In the genomic region with DNA sequence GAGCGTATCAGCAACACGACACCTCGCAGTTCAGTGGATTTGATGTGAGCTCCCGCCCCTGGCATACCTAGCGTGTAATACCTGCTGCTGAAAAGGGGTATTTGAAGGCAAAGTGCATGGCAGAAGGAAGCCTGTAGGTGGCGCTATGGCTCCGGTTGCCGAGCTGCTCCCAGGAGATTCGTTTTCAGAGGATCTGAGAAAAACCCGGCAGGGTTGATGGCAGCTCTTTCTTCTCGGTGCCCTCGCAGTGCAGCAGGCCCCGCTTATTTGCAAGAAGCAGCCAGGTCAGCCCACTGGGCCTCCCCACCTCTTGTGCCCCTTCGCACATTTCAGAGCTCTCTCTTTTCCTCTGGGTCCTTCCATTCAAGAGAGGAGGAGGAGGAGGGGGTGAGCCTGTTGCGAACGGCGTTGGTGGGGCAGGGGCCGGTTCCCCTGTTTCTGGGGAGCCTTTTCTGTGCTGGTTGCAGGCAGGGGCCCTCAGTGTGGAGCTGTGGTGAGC, we compare ENCODE assay signal across 8 cellular contexts.
A peak's percentile ranks its signal among the peaks of the same experiment; 100 is the strongest.
DNase-seq lines count a peak whose midpoint lies in the region; ATAC-seq and TF ChIP-seq lines count a peak whose summit lies in the region.

No MANE protein-coding gene starts in this region.

- peak; percentile 66 for TF ChIP-seq CTCF in CD4-positive, alpha-beta T cell (IDR thresholded peaks at IDR 0.05)
- TF ChIP-seq CTCF in activated B cell treated with CpG ODN at 0.5 μM for 24 hours (IDR thresholded peaks at IDR 0.05), result peak; percentile 36

- no peaks in the 10 kb centered on the region for H3K9me3 ChIP-seq in CD4-positive, alpha-beta T cell (ENCODE audit: control insufficient read depth, low read length)

- POLR2A ChIA-PET in CD4-positive, alpha-beta T cell (lab: Charles Lee), result no interaction called here
- POLR2A ChIA-PET in activated B cell treated with CpG ODN at 0.5 μM for 24 hours (lab: Charles Lee), result interaction anchor here (1.3 kb wide), 1 partner anchor 16 kb away, joined by 3 read pairs; no protein-coding TSS in a partner anchor

- H3K4me1 Mint-ChIP-seq in CD4-positive, alpha-beta T cell (ENCODE audit: low read depth), result peaks cover 31% of the 10 kb centered on the region
- H3K4me1 Mint-ChIP-seq in activated B cell treated with CpG ODN at 0.5 μM for 24 hours, result peaks cover 20% of the 10 kb centered on the region
- peaks cover 15% of the 10 kb centered on the region for H3K4me1 Mint-ChIP-seq in central memory CD8-positive, alpha-beta T cell

- ATAC-seq in CD4-positive, alpha-beta T cell (ENCODE audit: poor library complexity), result peak; percentile 68
- peak; percentile 70 for ATAC-seq in activated B cell treated with CpG ODN at 0.5 μM for 24 hours (ENCODE audit: low read depth)
- no peak for ATAC-seq in central memory CD8-positive, alpha-beta T cell (replicated peaks; ENCODE audit: extremely low read depth, poor library complexity, severe bottlenecking)
- no peak for ATAC-seq in GM18909 (IDR thresholded peaks at IDR 0.05; ENCODE audit: poor library complexity, unreplicated experiment)

- H3K4me3 ChIP-seq in H7 (ENCODE audit: insufficient read depth, low read depth, low read length), result peak overlapping the region; percentile 37; the same call in 1 of the 2 replicates

- H3K27me3 ChIP-seq in CD4-positive, alpha-beta T cell (ENCODE audit: control insufficient read depth, insufficient read depth, low read length), result no peaks in the 10 kb centered on the region
- peaks cover 3% of the 10 kb centered on the region for H3K27me3 ChIP-seq in H7 (ENCODE audit: control insufficient read depth, insufficient read depth, low read length)

- intact Hi-C loops in CD4-positive, alpha-beta T cell (cut with DNase I, micrococcal nuclease), result loop anchor here (1.0 kb wide), 1 partner anchor 284 kb away; no protein-coding TSS in a partner anchor
- intact Hi-C loops in activated B cell treated with CpG ODN at 0.5 μM for 24 hours (cut with micrococcal nuclease), result loop anchor here (1.0 kb wide), 1 partner anchor 400 kb away; no protein-coding TSS in a partner anchor

- no peaks in the 10 kb centered on the region for H3K9me3 Mint-ChIP-seq in CD4-positive, alpha-beta T cell
- H3K9me3 Mint-ChIP-seq in activated B cell treated with CpG ODN at 0.5 μM for 24 hours, result no peaks in the 10 kb centered on the region
- no peaks in the 10 kb centered on the region for H3K9me3 Mint-ChIP-seq in central memory CD8-positive, alpha-beta T cell

- H3K36me3 ChIP-seq in H7 (replicated peaks; ENCODE audit: control insufficient read depth, insufficient read depth, low read length), result no peaks in the 10 kb centered on the region

- H3K36me3 Mint-ChIP-seq in CD4-positive, alpha-beta T cell (ENCODE audit: low read depth), result no peaks in the 10 kb centered on the region
- H3K36me3 Mint-ChIP-seq in activated B cell treated with CpG ODN at 0.5 μM for 24 hours (ENCODE audit: low read depth), result no peaks in the 10 kb centered on the region
- peaks cover 2% of the 10 kb centered on the region for H3K36me3 Mint-ChIP-seq in central memory CD8-positive, alpha-beta T cell (ENCODE audit: insufficient read depth)

- CTCF ChIA-PET in CD4-positive, alpha-beta T cell (lab: Charles Lee), result interaction anchor here (0.6 to 1.9 kb wide), 13 partner anchors 9 to 585 kb away, joined by 3 to 10 read pairs (median 3); no protein-coding TSS in a partner anchor
- CTCF ChIA-PET in activated B cell treated with CpG ODN at 0.5 μM for 24 hours (lab: Charles Lee), result interaction anchor here (1.1 to 3.2 kb wide), 7 partner anchors 11 to 401 kb away, joined by 3 to 32 read pairs (median 4); no protein-coding TSS in a partner anchor

- DNase-seq in CD4-positive, alpha-beta T cell, result peak; percentile 38 to 67 (median 51)
- DNase-seq in H7 (peak; percentile 93), NCI-H2171 (lab: John Stamatoyannopoulos, UW) (peak; percentile 94), activated B cell treated with CpG ODN at 0.5 μM for 24 hours (peak; percentile 47), kidney tubule cell (ENCODE audit: low spot score) (peak; percentile 72)
- peak; percentile 41 to 58 for DNase-seq in central memory CD8-positive, alpha-beta T cell (ENCODE audit: low spot score in 2 of 2)
- DNase-seq in stimulated activated CD4-positive, alpha-beta T cell treated with anti-CD3 and anti-CD28 coated beads, Interleukin-2, amount 100 ng/mL, for 24 hours, result peak; percentile 64 to 77

- H3K4me3 Mint-ChIP-seq in CD4-positive, alpha-beta T cell, result no peak overlapping the region
- H3K4me3 Mint-ChIP-seq in activated B cell treated with CpG ODN at 0.5 μM for 24 hours, result no peak overlapping the region
- H3K4me3 Mint-ChIP-seq in central memory CD8-positive, alpha-beta T cell, result no peak overlapping the region

- H3K27ac ChIP-seq in CD4-positive, alpha-beta T cell (ENCODE audit: low read depth, low read length), result no peak overlapping the region

- no peak overlapping the region for H3K27ac Mint-ChIP-seq in CD4-positive, alpha-beta T cell
- H3K27ac Mint-ChIP-seq in activated B cell treated with CpG ODN at 0.5 μM for 24 hours, result no peak overlapping the region
- H3K27ac Mint-ChIP-seq in central memory CD8-positive, alpha-beta T cell (ENCODE audit: low read depth), result no peak overlapping the region

- H3K27me3 Mint-ChIP-seq in CD4-positive, alpha-beta T cell, result peaks cover 28% of the 10 kb centered on the region
- peaks cover 54% of the 10 kb centered on the region for H3K27me3 Mint-ChIP-seq in activated B cell treated with CpG ODN at 0.5 μM for 24 hours
- peaks cover 31% of the 10 kb centered on the region for H3K27me3 Mint-ChIP-seq in central memory CD8-positive, alpha-beta T cell

Comparison
In these comparisons a context has a peak if more than half of its experiments do, and no peak if none do; other contexts are left out.
1. ATAC-seq: peak in CD4-positive, alpha-beta T cell (single experiment) and activated B cell treated with CpG ODN at 0.5 μM for 24 hours (single experiment); none in central memory CD8-positive, alpha-beta T cell (single experiment) and GM18909 (single experiment).
2. Peak in every context shown above with its lines, with median percentiles within 50 percentile points of each other: DNase-seq.